In the genomic region with DNA sequence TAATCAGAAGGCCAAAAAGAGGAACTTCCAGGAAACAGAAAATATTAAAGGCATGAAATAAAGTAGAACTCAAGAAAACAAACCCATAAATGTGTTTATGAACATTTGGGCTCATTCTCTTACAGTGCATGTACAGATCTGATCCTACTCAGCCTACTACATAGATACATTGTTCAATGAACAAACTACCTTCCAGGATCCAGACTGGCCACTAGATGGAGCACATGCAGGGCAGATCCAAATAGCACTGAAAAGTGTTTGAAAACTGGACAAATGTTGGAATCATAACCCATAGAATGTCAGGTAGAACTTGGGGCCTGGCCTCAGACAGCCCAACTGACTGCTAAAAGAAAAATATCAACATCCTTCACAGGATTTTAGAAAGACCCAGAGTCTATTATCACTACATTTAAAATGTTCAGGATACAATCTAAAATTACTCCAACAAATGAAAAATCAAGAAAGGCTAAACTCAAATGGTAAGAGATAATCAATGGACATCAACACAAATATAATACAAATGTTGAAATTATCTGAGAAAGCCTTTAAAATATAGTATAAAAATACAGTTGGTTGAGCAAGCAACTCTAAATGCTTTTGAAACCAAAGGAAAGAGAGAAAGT, we compare ENCODE assay signal across 9 cellular contexts.
DNase-seq lines count a peak whose midpoint lies in the region; ATAC-seq and TF ChIP-seq lines count a peak whose summit lies in the region.
"Had no signal": no experiment of that assay in that cellular context is flagged by ENCODE, and none has a peak within 500 bp of the region (broad histone marks: within the 10 kb centered on the region; RNA-seq: fewer than 3 reads in every experiment).

No MANE protein-coding gene starts in this region.

- no peaks in the 10 kb centered on the region for H3K79me2 ChIP-seq in OCI-LY7 (ENCODE audit: insufficient read depth, low read depth, low read length)

- H3K27me3 Mint-ChIP-seq in stimulated activated memory B cell treated with anti-CD40 and anti-IgM and Interleukin-4, amounts not matched to agents 10 μg/mL and 1 μg/mL and 100 μg/mL, for 72 hours, result peaks cover 13% of the 10 kb centered on the region

- CTCF ChIA-PET in OCI-LY7 (lab: Charles Lee; ENCODE audit: unreplicated experiment), result no interaction called here

- peaks cover 7% of the 10 kb centered on the region for H3K9me3 Mint-ChIP-seq in stimulated activated memory B cell treated with anti-CD40 and anti-IgM and Interleukin-4, amounts not matched to agents 10 μg/mL and 1 μg/mL and 100 μg/mL, for 72 hours

- no peak overlapping the region for H3K27ac Mint-ChIP-seq in stimulated activated memory B cell treated with anti-CD40 and anti-IgM and Interleukin-4, amounts not matched to agents 10 μg/mL and 1 μg/mL and 100 μg/mL, for 72 hours

- no peak overlapping the region for H2AFZ ChIP-seq in OCI-LY7 (ENCODE audit: low read length)

- no peaks in the 10 kb centered on the region for H3K9me2 ChIP-seq in OCI-LY7 (ENCODE audit: insufficient read depth, low read length)

- TF ChIP-seq CTCF in OCI-LY7 (conservative IDR thresholded peaks at IDR 0.05; ENCODE audit: low read length), result peak; percentile 91

- DNase-seq in NCI-H510A treated with DMSO at 0.1 percent for 48 hours (lab: John Stamatoyannopoulos, UW) (peak; percentile 39), NCI-H510A (lab: John Stamatoyannopoulos, UW) (no peak), OCI-LY7 (ENCODE audit: low spot score) (peak; percentile 34), erythroblast (lab: John Stamatoyannopoulos, UW) (peak; percentile 15 to 44)

- intact Hi-C loops in OCI-LY7 (cut with micrococcal nuclease; ENCODE audit: unreplicated experiment), result no loop called here

- ATAC-seq in HG02798 (IDR thresholded peaks at IDR 0.05; ENCODE audit: poor library complexity, unreplicated experiment) (peak; percentile 50), GM21367 (IDR thresholded peaks at IDR 0.05; ENCODE audit: unreplicated experiment) (no peak), HG02623 (IDR thresholded peaks at IDR 0.05; ENCODE audit: unreplicated experiment) (no peak)
- peak; percentile 51 for ATAC-seq in stimulated activated memory B cell treated with anti-CD40 and anti-IgM and Interleukin-4, amounts not matched to agents 10 μg/mL and 1 μg/mL and 100 μg/mL, for 72 hours

- TF ChIP-seq POLR2A in erythroblast (IDR thresholded peaks at IDR 0.05; ENCODE audit: low read length), result no peak

- no peaks in the 10 kb centered on the region for H3K36me3 Mint-ChIP-seq in stimulated activated memory B cell treated with anti-CD40 and anti-IgM and Interleukin-4, amounts not matched to agents 10 μg/mL and 1 μg/mL and 100 μg/mL, for 72 hours

- H3K27ac ChIP-seq in OCI-LY7 (ENCODE audit: low read depth, low read length, poor library complexity, severe bottlenecking), result no peak overlapping the region
- H3K27ac ChIP-seq: skin epidermis had no signal

- H3K4me2 ChIP-seq in OCI-LY7 (ENCODE audit: low read length), result no peak overlapping the region

- H3K9me3 ChIP-seq in OCI-LY7 (ENCODE audit: low read length), result no peaks in the 10 kb centered on the region

- POLR2A ChIA-PET in OCI-LY7 (lab: Charles Lee), result no interaction called here

- H3K4me3 Mint-ChIP-seq in stimulated activated memory B cell treated with anti-CD40 and anti-IgM and Interleukin-4, amounts not matched to agents 10 μg/mL and 1 μg/mL and 100 μg/mL, for 72 hours, result no peak overlapping the region

- H3K36me3 ChIP-seq in OCI-LY7 (ENCODE audit: insufficient read depth, low read length), result no peaks in the 10 kb centered on the region

- H3K4me1 ChIP-seq in OCI-LY7 (ENCODE audit: insufficient read depth, low read length, poor library complexity, severe bottlenecking), result no peaks in the 10 kb centered on the region

- no TSS peak for BruUV-seq in OCI-LY7 (replicated peaks; lab: Mats Ljungman, UMichigan)

- H4K20me1 ChIP-seq in OCI-LY7 (ENCODE audit: insufficient read depth, low read length), result no peaks in the 10 kb centered on the region

- H3K4me1 Mint-ChIP-seq in stimulated activated memory B cell treated with anti-CD40 and anti-IgM and Interleukin-4, amounts not matched to agents 10 μg/mL and 1 μg/mL and 100 μg/mL, for 72 hours, result no peaks in the 10 kb centered on the region

- H3K4me3 ChIP-seq in OCI-LY7 (ENCODE audit: low read depth, low read length, poor library complexity, severe bottlenecking), result no peak overlapping the region
- H3K4me3 ChIP-seq: skin epidermis had no signal

Comparison
In these comparisons a context has a peak if more than half of its experiments do, and no peak if none do; other contexts are left out.
1. ATAC-seq: peak in HG02798 (single experiment) and stimulated activated memory B cell treated with anti-CD40 and anti-IgM and Interleukin-4, amounts not matched to agents 10 μg/mL and 1 μg/mL and 100 μg/mL, for 72 hours (single experiment); none in GM21367 (single experiment) and HG02623 (single experiment).